9 cellular contexts compared by ENCODE assay signal in the genomic region with DNA sequence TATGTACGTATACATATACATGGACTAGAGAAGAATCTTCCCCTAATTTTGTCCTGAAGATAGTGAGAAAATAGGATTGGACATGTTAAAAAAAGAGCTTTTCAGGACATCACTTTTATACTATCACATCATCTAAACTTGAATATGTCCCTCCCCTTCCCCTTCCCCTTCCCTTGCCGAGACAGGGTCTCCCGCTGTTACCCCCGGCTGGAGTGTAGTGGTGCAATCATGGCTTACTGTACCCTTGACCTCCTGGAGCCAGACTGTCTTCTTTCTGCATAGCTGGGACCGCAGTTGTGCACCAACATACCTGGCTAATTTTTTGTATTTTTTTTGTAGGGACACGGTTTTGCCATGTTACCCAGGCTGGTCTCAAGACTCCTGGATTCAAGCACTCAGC. TPM values are rescaled to one million over a fixed set of nuclear protein-coding genes. Genes with fewer than 3 reads are reported as not detected.
DNase-seq lines count a peak whose midpoint lies in the region; ATAC-seq and TF ChIP-seq lines count a peak whose summit lies in the region.
"Had no signal": no experiment of that assay in that cellular context is flagged by ENCODE, and none has a peak within 500 bp of the region (broad histone marks: within the 10 kb centered on the region; RNA-seq: fewer than 3 reads in every experiment).

No MANE protein-coding gene starts in this region.

- H3K9me3 ChIP-seq in DND-41 (ENCODE audit: insufficient read depth, low read length, severe bottlenecking) = no peaks in the 10 kb centered on the region
- no peaks in the 10 kb centered on the region for H3K9me3 ChIP-seq in PC-9 (ENCODE audit: insufficient read depth, low read depth)
- H3K9me3 ChIP-seq in esophagus (ENCODE audit: control insufficient read depth in 2 of 2, insufficient read depth in 1 of 2, low read depth in 1 of 2, low read length in 1 of 2) = no peaks in the 10 kb centered on the region
- no peaks in the 10 kb centered on the region for H3K9me3 ChIP-seq in right cardiac atrium (ENCODE audit: control insufficient read depth, low read length)
- no peaks in the 10 kb centered on the region for H3K9me3 ChIP-seq in ovary

- no peaks in the 10 kb centered on the region for H3K9me3 Mint-ChIP-seq in osteocyte (ENCODE audit: unreplicated experiment)

- BruUV-seq in PC-9 (replicated peaks; lab: Mats Ljungman, UMichigan) = no TSS peak

- H3K9me2 ChIP-seq in PC-9 (ENCODE audit: insufficient read depth) = no peaks in the 10 kb centered on the region

- intact Hi-C loops in PC-9 (cut with micrococcal nuclease; ENCODE audit: unreplicated experiment) (loop anchor here (10.0 kb wide), 1 partner anchor 87 kb away; a partner anchor contains a TSS), right cardiac atrium (cut with DNase I) (no loop called here), ovary (cut with DNase I) (no loop called here)

- DNase-seq in DND-41 (no peak), PC-9 (no peak), osteocyte (ENCODE audit: extremely low spot score, unreplicated experiment) (no peak), right cardiac atrium (no peak), ovary (no peak), DMS 273 (lab: John Stamatoyannopoulos, UW; ENCODE audit: unreplicated experiment) (no peak)
- DNase-seq: amniotic stem cell, NCI-H510A had no signal

- no peak overlapping the region for H3K9ac ChIP-seq in DND-41 (ENCODE audit: low read depth, low read length)

- TF ChIP-seq EP300 in ovary (IDR thresholded peaks at IDR 0.05) = no peak

- peak overlapping the region; percentile 53 for H3K27ac Mint-ChIP-seq in osteocyte (ENCODE audit: unreplicated experiment)

- H3K4me3 ChIP-seq in DND-41 (ENCODE audit: low read depth in 1 of 2, low read length in 2 of 2) (no peak overlapping the region), PC-9 (no peak overlapping the region; the same call in 1 of the 2 replicates), esophagus (ENCODE audit: low read depth in 1 of 2, low read length in 2 of 2) (no peak overlapping the region), right cardiac atrium (ENCODE audit: low read length) (no peak overlapping the region), ovary (no peak overlapping the region)

- peaks cover 91% of the 10 kb centered on the region for H4K20me1 ChIP-seq in DND-41 (ENCODE audit: insufficient read depth, low read length)
- peaks cover 96% of the 10 kb centered on the region for H4K20me1 ChIP-seq in PC-9 (ENCODE audit: insufficient read depth)

- H3F3A ChIP-seq in PC-9 (ENCODE audit: insufficient read depth, low read depth) = peaks cover 46% of the 10 kb centered on the region

- WGBS in esophagus, 2 donors = 60 to 68% methylated on average over 6 of the region's 6 CpGs
- WGBS in right cardiac atrium = 57% methylated on average over 6 of the region's 6 CpGs
- WGBS in ovary, 3 donors = 58 to 71% (median 62%) methylated on average over 6 of the region's 6 CpGs

- H3K4me1 Mint-ChIP-seq in osteocyte (ENCODE audit: unreplicated experiment) = peaks cover 68% of the 10 kb centered on the region

- no peak overlapping the region for H3K4me3 Mint-ChIP-seq in osteocyte (ENCODE audit: unreplicated experiment)

- H3K4me1 ChIP-seq in DND-41 (ENCODE audit: insufficient read depth, low read length) (peaks cover 42% of the 10 kb centered on the region), PC-9 (replicated peaks; ENCODE audit: insufficient read depth) (peaks cover 51% of the 10 kb centered on the region), esophagus (ENCODE audit: control insufficient read depth in 2 of 2, insufficient read depth in 2 of 2, low read length in 1 of 2) (peaks cover 3 to 25% of the 10 kb centered on the region in 2 donors), right cardiac atrium (ENCODE audit: control insufficient read depth, insufficient read depth, low read length) (peaks cover 20% of the 10 kb centered on the region), ovary (ENCODE audit: insufficient read depth) (peaks cover 21% of the 10 kb centered on the region)

- no peak overlapping the region for H3K27ac ChIP-seq in DND-41 (ENCODE audit: low read length)
- H3K27ac ChIP-seq in PC-9 = peak overlapping the region; percentile 10
- peak overlapping the region; percentile 12 to 67 for H3K27ac ChIP-seq in esophagus (ENCODE audit: low read depth in 2 of 2, low read length in 1 of 2)
- no peak overlapping the region for H3K27ac ChIP-seq in right cardiac atrium (ENCODE audit: low read length)
- H3K27ac ChIP-seq in ovary = no peak overlapping the region

- TF ChIP-seq CTCF in DND-41 (IDR thresholded peaks at IDR 0.05; ENCODE audit: borderline replicate concordance, extremely low read depth, low read length, poor library complexity, severe bottlenecking) = no peak
- TF ChIP-seq CTCF in PC-9 (conservative IDR thresholded peaks at IDR 0.05) = no peak
- TF ChIP-seq CTCF in osteocyte (IDR thresholded peaks at IDR 0.05) = no peak
- TF ChIP-seq CTCF in ovary (IDR thresholded peaks at IDR 0.05) = no peak

- CTCF ChIA-PET in PC-9 (lab: Charles Lee) = no interaction called here

- POLR2A ChIA-PET in PC-9 (lab: Charles Lee; ENCODE audit: unreplicated experiment) = interaction anchor here (0.6 to 1.5 kb wide), 4 partner anchors 38 to 1367 kb away, joined by 3 to 22 read pairs (median 6); a partner anchor contains a TSS

- H3K27me3 ChIP-seq in DND-41 (ENCODE audit: insufficient read depth, low read length, poor library complexity) (no peaks in the 10 kb centered on the region), PC-9 (ENCODE audit: insufficient read depth, low read depth) (no peaks in the 10 kb centered on the region), esophagus (ENCODE audit: control insufficient read depth in 1 of 2, insufficient read depth in 2 of 2, low read length in 2 of 2) (no peaks in the 10 kb centered on the region), right cardiac atrium (ENCODE audit: control insufficient read depth, insufficient read depth) (no peaks in the 10 kb centered on the region), ovary (no peaks in the 10 kb centered on the region)

- peaks cover 23% of the 10 kb centered on the region for H3K36me3 Mint-ChIP-seq in osteocyte (ENCODE audit: unreplicated experiment)

- H3K36me3 ChIP-seq in DND-41 (ENCODE audit: insufficient read depth, low read length) (peaks cover 84% of the 10 kb centered on the region), PC-9 (ENCODE audit: low read depth) (peaks cover 38% of the 10 kb centered on the region), esophagus (ENCODE audit: control insufficient read depth in 2 of 2, insufficient read depth in 2 of 2, low read length in 1 of 2) (peaks cover 7 to 9% of the 10 kb centered on the region in 2 donors), ovary (no peaks in the 10 kb centered on the region)

- peak overlapping the region; percentile 10; the same call in 1 of the 2 replicates for H3K4me2 ChIP-seq in DND-41 (ENCODE audit: insufficient read depth, low read length)
- H3K4me2 ChIP-seq in PC-9 = peak overlapping the region; percentile 63

- H2AFZ ChIP-seq in DND-41 (ENCODE audit: low read depth, low read length) (no peak overlapping the region), PC-9 (no peak overlapping the region)

- H3K79me2 ChIP-seq in DND-41 (ENCODE audit: insufficient read depth, low read length) (peaks cover 99% of the 10 kb centered on the region), PC-9 (ENCODE audit: low read depth) (peaks cover 97% of the 10 kb centered on the region)

- H3K27me3 Mint-ChIP-seq in osteocyte (ENCODE audit: unreplicated experiment) = no peaks in the 10 kb centered on the region

- no peak for TF ChIP-seq POLR2A in ovary (IDR thresholded peaks at IDR 0.05)

- ATAC-seq in DND-41 (ENCODE audit: insufficient read depth, low read depth) = no peak
- ATAC-seq in right cardiac atrium = no peak

RNA-seq across cellular contexts. Expression of a gene that starts 6.6 kb away (rescaled TPM):
- total RNA-seq in PC-9 (2021) = 220 and 239 TPM in 2 replicates
- 100 to 1,000 TPM in 1 of 2 donors, 10 to 100 TPM in 1; 49.9 to 134 TPM for polyA plus RNA-seq in esophagus
- total RNA-seq in osteocyte = 154 and 156 TPM in 2 replicates
- 100 to 1,000 TPM; 106 to 128 (median 120) TPM for total RNA-seq in right cardiac atrium
- polyA plus RNA-seq in right cardiac atrium = 67.9 TPM
- 100 to 1,000 TPM in 6 of 7 donors, 10 to 100 TPM in 1; 88.2 to 220 (median 180) TPM for total RNA-seq in ovary
- 100 to 1,000 TPM; 146 to 285 TPM for polyA plus RNA-seq in ovary

RNA-seq across cellular contexts. Expression of a gene that starts 38.3 kb away (rescaled TPM):
- 16.6 and 25.2 TPM in 2 replicates for total RNA-seq in PC-9 (2021)
- polyA plus RNA-seq in esophagus = 10 to 100 TPM; 22.0 to 29.0 TPM
- total RNA-seq in osteocyte = 45.0 and 50.6 TPM in 2 replicates
- 100 to 1,000 TPM in 3 of 4 donors, 10 to 100 TPM in 1; 94.2 to 106 (median 104) TPM for total RNA-seq in right cardiac atrium
- polyA plus RNA-seq in right cardiac atrium = 107 TPM
- total RNA-seq in ovary = 10 to 100 TPM; 20.7 to 62.7 (median 27.2) TPM
- 10 to 100 TPM; 13.8 to 22.0 TPM for polyA plus RNA-seq in ovary

RNA-seq across cellular contexts. Expression of a gene that starts 51.1 kb away (rescaled TPM):
- total RNA-seq in PC-9 (2021) (0.85 and 0.90 TPM in 2 replicates), osteocyte (0.24 and 0.42 TPM in 2 replicates), right cardiac atrium (1 to 10 TPM in 2 of 4 donors, under 1 TPM in 2; 0.31 to 3.1 (median 0.99) TPM), ovary (1 to 10 TPM in 4 of 7 donors, under 1 TPM in 3; 0.11 to 2.2 (median 1.4) TPM)
- polyA plus RNA-seq in esophagus (1 to 10 TPM in 1 of 2 donors, under 1 TPM in 1; 0.28 to 1.4 TPM), right cardiac atrium (0.61 TPM), ovary (under 1 TPM; 0.35 to 0.88 TPM)

Comparison
In these comparisons a context has a peak if more than half of its experiments do, and no peak if none do; other contexts are left out.
1. H3K27ac ChIP-seq: peak in PC-9 (single experiment) and esophagus (2 of 2); none in DND-41 (single experiment), right cardiac atrium (single experiment) and ovary (0 of 2).